In the genomic region with DNA sequence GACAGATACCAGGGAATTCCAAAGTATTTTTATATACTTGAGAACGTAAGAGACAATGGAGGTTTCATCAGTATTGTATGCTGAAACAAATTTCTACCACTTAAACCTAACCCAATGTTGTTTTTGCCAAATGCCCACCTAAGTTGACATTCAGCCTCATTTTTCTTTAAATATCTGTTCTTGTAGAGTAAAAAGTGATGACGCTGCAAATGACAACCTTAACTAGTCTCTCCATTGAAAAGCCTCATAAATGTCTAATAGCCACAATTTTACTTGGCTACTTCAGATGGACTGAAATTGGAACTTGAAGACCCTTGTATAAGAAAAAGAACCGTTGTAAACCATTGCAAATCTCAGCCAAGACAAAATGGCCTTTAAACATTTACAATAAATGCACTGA, we compare ENCODE assay signal across 27 cellular contexts.
"Had no signal": no experiment of that assay in that cellular context is flagged by ENCODE, and none has a peak within 500 bp of the region (broad histone marks: within the 10 kb centered on the region; RNA-seq: fewer than 3 reads in every experiment).

No MANE protein-coding gene starts in this region.

- H3K9me3 ChIP-seq: suprapubic skin, testis, thoracic aorta, thyroid gland, tibial artery, transverse colon, upper lobe of left lung, upper lobe of right lung, uterus, vagina had no signal

- ATAC-seq: stimulated activated effector memory CD8-positive, alpha-beta T cell treated with anti-CD3 and anti-CD28 coated beads, Interleukin-12 subunit alpha, Interleukin-12 subunit beta, amount 100 ng/mL, for 72 hours; stimulated activated memory B cell treated with anti-CD40 and anti-IgM and Interleukin-4, amounts not matched to agents 10 μg/mL and 1 μg/mL and 100 μg/mL, for 72 hours; stimulated activated naive B cell treated with anti-CD40 and anti-IgM and Interleukin-4, amounts not matched to agents 10 μg/mL and 1 μg/mL and 100 μg/mL, for 72 hours; stimulated activated naive CD8-positive, alpha-beta T cell treated with anti-CD3 and anti-CD28 coated beads, Interleukin-15, amount 100 ng/mL, for 72 hours; stimulated activated naive CD8-positive, alpha-beta T cell treated with anti-CD3 and anti-CD28 coated beads, Interleukin-15, Interleukin-2, amounts not matched to agents 100 U/mL and 50 U/mL, for 24 hours; upper lobe of right lung had no signal

- H3K27me3 ChIP-seq: stomach, suprapubic skin, testis, thyroid gland, tibial artery, tibial nerve, transverse colon, upper lobe of left lung, upper lobe of right lung, uterus, vagina had no signal

- H3K36me3 ChIP-seq: suprapubic skin, thoracic aorta, thyroid gland, transverse colon, upper lobe of left lung, upper lobe of right lung, uterus, vagina had no signal

- H3K4me1 ChIP-seq: stomach, suprapubic skin, testis, thyroid gland, tibial nerve, transverse colon, upper lobe of left lung, upper lobe of right lung, uterus, vagina had no signal

- H3K4me3 ChIP-seq: stomach, suprapubic skin, testis, thoracic aorta, thyroid gland, tibial artery, tibial nerve, transverse colon, upper lobe of left lung, upper lobe of right lung, uterus, vagina had no signal

- FAIRE-seq: urothelium cell line had no signal

- DNase-seq: stimulated activated CD4-positive, alpha-beta T cell treated with anti-CD3 and anti-CD28 coated beads, Interleukin-2, amount 100 ng/mL, for 48 hours; stimulated activated CD4-positive, alpha-beta T cell treated with anti-CD3 and anti-CD28 coated beads, Interleukin-4, amount 100 ng/mL, for 1 hour; stimulated activated CD4-positive, alpha-beta T cell treated with anti-CD3 and anti-CD28 coated beads, Interleukin-4, amount 100 ng/mL, for 24 hours; stimulated activated CD4-positive, alpha-beta T cell treated with anti-CD3 and anti-CD28 coated beads, Interleukin-4, amount 100 ng/mL, for 4 hours; stimulated activated CD8-positive, alpha-beta memory T cell treated with anti-CD3 and anti-CD28 coated beads, Interleukin-4, amount 100 ng/mL, for 48 hours; stimulated activated naive B cell treated with anti-CD40 and anti-IgM and Interleukin-4, amounts not matched to agents 10 μg/mL and 1 μg/mL and 100 μg/mL, for 72 hours; stimulated activated naive CD4-positive, alpha-beta T cell; stimulated activated naive CD4-positive, alpha-beta T cell treated with Interleukin-2 at 50 U/mL for 16 hours; stimulated activated naive CD8-positive, alpha-beta T cell treated with anti-CD3 and anti-CD28 coated beads, Interleukin-15, amount 100 ng/mL, for 72 hours; stimulated activated naive CD8-positive, alpha-beta T cell treated with anti-CD3 and anti-CD28 coated beads, Interleukin-15, Interleukin-2, amounts not matched to agents 100 U/mL and 50 U/mL, for 24 hours; stomach; substantia nigra; testis; thyroid gland; tibial artery; transverse colon; trophoblast cell; upper lobe of left lung; upper lobe of right lung; uterus had no signal

- H3K27ac ChIP-seq: stomach, suprapubic skin, testis, thoracic aorta, thyroid gland, tibial artery, tibial nerve, transverse colon, upper lobe of left lung, upper lobe of right lung, uterus, vagina had no signal
